ENCODE assay signal across 1 cellular context in genomic region chr17:79864147-79864546, GRCh38.
TF ChIP-seq lines count a peak whose summit lies in the region.

No MANE protein-coding gene starts in this region.

TF ChIP-seq in SK-N-SH treated with all-trans-retinoic acid at 6 μM for 48 hours, 23 proteins besides CTCF, POLR2A, EP300 and RAD21 (continued from another document):
- TF ChIP-seq TSHZ2 (CRISPR knock-in tag; IDR thresholded peaks at IDR 0.05) = no peak
